In the genomic region with DNA sequence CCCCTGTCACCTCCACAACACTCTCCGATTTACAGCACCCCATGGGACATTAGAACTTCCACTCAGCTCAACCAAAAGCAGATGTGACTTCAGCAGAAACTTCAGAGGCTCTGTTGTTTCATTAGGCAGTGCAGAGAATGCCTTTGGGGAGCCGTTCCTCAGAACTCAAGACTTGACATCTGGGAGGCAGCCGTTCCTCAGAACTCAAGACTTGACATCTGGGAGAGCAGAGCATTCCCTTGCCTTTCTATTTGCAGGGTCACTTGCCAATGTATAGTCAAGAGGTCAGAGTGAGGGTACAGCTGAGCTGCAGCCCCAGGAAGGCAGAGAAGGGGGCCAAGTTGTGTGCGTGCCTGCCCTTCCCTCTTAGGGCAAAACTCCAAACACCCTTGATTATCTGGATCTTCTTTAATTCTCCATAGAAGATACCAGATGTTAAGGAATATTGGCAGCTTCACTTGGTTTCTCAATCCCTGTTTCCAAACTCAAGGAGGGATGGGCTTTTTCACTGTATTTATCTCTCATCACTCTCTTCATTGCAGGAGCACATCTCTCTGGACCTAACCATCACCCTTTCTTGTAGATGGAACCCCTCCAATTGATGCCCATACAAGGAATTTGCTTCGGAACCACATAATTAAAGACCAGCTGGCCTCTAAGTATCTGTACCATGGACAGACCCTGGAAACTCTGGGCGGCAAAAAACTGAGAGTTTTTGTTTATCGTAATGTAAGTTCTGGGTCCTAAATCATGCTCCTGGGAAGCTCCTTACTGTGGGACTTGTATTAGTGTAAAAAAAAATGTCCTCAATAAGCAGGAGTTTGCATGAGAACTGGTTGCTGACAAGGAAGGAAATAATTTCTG, we compare ENCODE assay signal across 12 cellular contexts. TPM values are rescaled to one million over a fixed set of nuclear protein-coding genes. Genes with fewer than 3 reads are reported as not detected.
DNase-seq lines count a peak whose midpoint lies in the region; ATAC-seq, FAIRE-seq and TF ChIP-seq lines count a peak whose summit lies in the region.
"Had no signal": no experiment of that assay in that cellular context is flagged by ENCODE, and none has a peak within 500 bp of the region (broad histone marks: within the 10 kb centered on the region; RNA-seq: fewer than 3 reads in every experiment).

No MANE protein-coding gene starts in this region.

- H3K36me3 ChIP-seq in GM23248 (ENCODE audit: low read depth) (peaks cover 73% of the 10 kb centered on the region), brain microvascular endothelial cell (replicated peaks) (peaks cover 66% of the 10 kb centered on the region), keratinocyte (ENCODE audit: control insufficient read depth in 2 of 2, extremely low read depth in 1 of 2, insufficient read depth in 2 of 2, low read length in 2 of 2) (peaks cover 27 to 41% of the 10 kb centered on the region in 2 experiments), stomach smooth muscle (ENCODE audit: control insufficient read depth in 2 of 2, insufficient read depth in 2 of 2, low read length in 2 of 2) (peaks cover 18 to 22% of the 10 kb centered on the region in 2 donors)
- H3K36me3 ChIP-seq: neural progenitor cell had no signal

- H3K4me1 ChIP-seq in GM23248 (ENCODE audit: insufficient read depth) (peaks cover 69% of the 10 kb centered on the region), keratinocyte (ENCODE audit: control insufficient read depth, extremely low read depth, insufficient read depth, low read length) (peaks cover 18% of the 10 kb centered on the region), stomach smooth muscle (ENCODE audit: control insufficient read depth, insufficient read depth, low read length) (peaks cover 52% of the 10 kb centered on the region)

- H4K20me1 ChIP-seq in GM23248 (ENCODE audit: insufficient read depth) (no peaks in the 10 kb centered on the region), keratinocyte (ENCODE audit: control insufficient read depth, extremely low read depth, insufficient read depth, low read length) (no peaks in the 10 kb centered on the region)

- H3K27me3 ChIP-seq in GM23248 (replicated peaks; ENCODE audit: insufficient read depth): no peaks in the 10 kb centered on the region
- no peaks in the 10 kb centered on the region for H3K27me3 ChIP-seq in brain microvascular endothelial cell (replicated peaks)
- no peaks in the 10 kb centered on the region for H3K27me3 ChIP-seq in keratinocyte (ENCODE audit: control insufficient read depth, extremely low read depth, insufficient read depth, low read length)
- no peaks in the 10 kb centered on the region for H3K27me3 ChIP-seq in stomach smooth muscle (ENCODE audit: control insufficient read depth in 1 of 2, insufficient read depth in 2 of 2, low read length in 2 of 2)
- H3K27me3 ChIP-seq: neural progenitor cell had no signal

- no peak for TF ChIP-seq CTCF in brain microvascular endothelial cell (IDR thresholded peaks at IDR 0.05; ENCODE audit: low read depth, low read length, missing control alignments)
- no peak for TF ChIP-seq CTCF in keratinocyte (optimal IDR thresholded peaks at IDR 0.05 in 1 of 3, IDR thresholded peaks at IDR 0.05 in 1 of 3, conservative IDR thresholded peaks at IDR 0.05 in 1 of 3; ENCODE audit: extremely low read depth in 1 of 3, insufficient read depth in 2 of 3, low read length in 3 of 3)
- TF ChIP-seq CTCF in GM10248 (IDR thresholded peaks at IDR 0.05; ENCODE audit: control extremely low read depth, extremely low read depth, low read depth, missing control alignments): no peak

- ATAC-seq in left lobe of liver (no peak), esophagus mucosa (no peak), HG03159 (IDR thresholded peaks at IDR 0.05; ENCODE audit: unreplicated experiment) (no peak)
- ATAC-seq: activated T-cell treated with anti-CD3 and anti-CD28 coated beads, Interleukin-2, amount 50 U/mL, for 4 hours had no signal

- H3K79me2 ChIP-seq in GM23248 (ENCODE audit: insufficient read depth): no peaks in the 10 kb centered on the region
- H3K79me2 ChIP-seq in keratinocyte (ENCODE audit: control insufficient read depth, insufficient read depth, low read length): no peaks in the 10 kb centered on the region

- 25 to 35% methylated on average over 7 of the region's 7 CpGs for WGBS in GM23248 (ENCODE audit: low coverage in 1 of 2, low lambda C conversion rate in 2 of 2, missing lambda C conversion rate in 2 of 2), 2 experiments

- H3F3A ChIP-seq in GM23248 (ENCODE audit: insufficient read depth): peaks cover 94% of the 10 kb centered on the region

- dilution Hi-C loops in keratinocyte (cut with MboI; ENCODE audit: extremely low pct_ligation_motif_present, low sequenced_read_pairs): no loop called here

- in situ Hi-C loops in GM23248 (cut with MboI) (no loop called here), brain microvascular endothelial cell (cut with HindIII; ENCODE audit: low pct_ligation_motif_present, low sequenced_read_pairs) (no loop called here)

- CTCF ChIA-PET in GM10248 (lab: Yijun Ruan, JAX): interaction anchor here (0.8 to 1.6 kb wide), 3 partner anchors 9 to 21 kb away, joined by 3 to 6 read pairs (median 3); no protein-coding TSS in a partner anchor

- H3K4me3 ChIP-seq in GM23248 (peak overlapping the region; percentile 13; the same call in 1 of the 2 replicates), brain microvascular endothelial cell (ENCODE audit: low read depth, low read length) (no peak overlapping the region), keratinocyte (ENCODE audit: control insufficient read depth in 2 of 3, extremely low read depth in 1 of 3, insufficient read depth in 2 of 3, low read depth in 1 of 3, low read length in 3 of 3) (no peak overlapping the region), stomach smooth muscle (ENCODE audit: low read length in 2 of 2) (no peak overlapping the region)
- H3K4me3 ChIP-seq: neural progenitor cell had no signal

- H3K9ac ChIP-seq in GM23248: peak overlapping the region; percentile 60
- H3K9ac ChIP-seq in keratinocyte (ENCODE audit: control insufficient read depth, extremely low read depth, insufficient read depth, low read length): no peak overlapping the region
- H3K9ac ChIP-seq in stomach smooth muscle (ENCODE audit: low read length in 2 of 2): no peak overlapping the region
- H3K9ac ChIP-seq: neural progenitor cell had no signal

- H3K9me1 ChIP-seq in keratinocyte (ENCODE audit: control insufficient read depth, extremely low read depth, insufficient read depth, low read length): peaks cover 3% of the 10 kb centered on the region

- peak; percentile 61 for DNase-seq in GM23248
- no peak for DNase-seq in brain microvascular endothelial cell
- no peak for DNase-seq in keratinocyte (ENCODE audit: low read depth, low spot score)
- no peak for DNase-seq in GM10248 (ENCODE audit: extremely low spot score)
- no peak for DNase-seq in left lobe of liver (ENCODE audit: low spot score)
- DNase-seq: activated T-cell treated with anti-CD3 and anti-CD28 coated beads, Interleukin-2, amount 50 U/mL, for 4 hours; erythroblast; NCI-H1436 had no signal

- POLR2A ChIA-PET in GM10248 (lab: Yijun Ruan, JAX): no interaction called here

- no peak overlapping the region for H2AFZ ChIP-seq in GM23248
- H2AFZ ChIP-seq in keratinocyte (ENCODE audit: control insufficient read depth, low read length): no peak overlapping the region
- H2AFZ ChIP-seq: neural progenitor cell had no signal

- H3K9me2 ChIP-seq in GM23248 (ENCODE audit: insufficient read depth): no peaks in the 10 kb centered on the region

- H3K4me2 ChIP-seq in GM23248 (ENCODE audit: unreplicated experiment) (peak overlapping the region; percentile 34), keratinocyte (ENCODE audit: control insufficient read depth, extremely low read depth, insufficient read depth, low read depth, low read length) (no peak overlapping the region)
- H3K4me2 ChIP-seq: neural progenitor cell had no signal

- FAIRE-seq in keratinocyte (lab: Jason Lieb, UNC): no peak

- H3K27ac ChIP-seq in GM23248: peak overlapping the region; percentile 92
- H3K27ac ChIP-seq in brain microvascular endothelial cell: peak overlapping the region; percentile 95
- peak overlapping the region; percentile 74 for H3K27ac ChIP-seq in keratinocyte (ENCODE audit: control insufficient read depth, insufficient read depth, low read length)
- H3K27ac ChIP-seq in stomach smooth muscle (ENCODE audit: low read length): peak overlapping the region; percentile 11
- H3K27ac ChIP-seq: neural progenitor cell had no signal

- H3K9me3 ChIP-seq in GM23248 (ENCODE audit: low read depth): no peaks in the 10 kb centered on the region
- H3K9me3 ChIP-seq in keratinocyte (ENCODE audit: control insufficient read depth, low read depth, low read length): no peaks in the 10 kb centered on the region
- H3K9me3 ChIP-seq in stomach smooth muscle (ENCODE audit: control insufficient read depth in 2 of 2, low read length in 2 of 2): no peaks in the 10 kb centered on the region

RNA-seq across cellular contexts. Expression of a gene that starts 25.6 kb away (rescaled TPM):
- 7,109 and 7,351 TPM in 2 replicates for total RNA-seq in GM23248 (2014; rRNA removed; shearing (Covaris generic))
- 7,159 and 7,358 TPM in 2 replicates for polyA plus RNA-seq in GM23248 (2016; fragmentation: Nextera tagmentation; extraction: Ambion mirVana)
- polyA plus RNA-seq in keratinocyte: 270 to 490 TPM (median 379 TPM) in 3 replicates
- 92.0 TPM for polyA plus RNA-seq in keratinocyte (2011; ENCODE audit: low read depth)
- 190 and 225 TPM in 2 replicates for polyA plus RNA-seq in keratinocyte (2011; cell fraction: cytosol; rRNA removed)
- polyA plus RNA-seq in keratinocyte (2011; cell fraction: nucleus; rRNA removed): 856 and 930 TPM in 2 replicates
- 178 and 370 TPM in 2 replicates for polyA plus RNA-seq in keratinocyte (2012; ENCODE audit: low replicate concordance)
- polyA minus RNA-seq in keratinocyte: 282 to 529 TPM (median 401 TPM) in 3 replicates
- 410 TPM for polyA minus RNA-seq in keratinocyte (2011; cell fraction: cytosol; rRNA and poly(A)+ RNA removed)
- polyA minus RNA-seq in keratinocyte (2011; cell fraction: nucleus; rRNA and poly(A)+ RNA removed): 536 and 762 TPM in 2 replicates
- total RNA-seq in left lobe of liver: 49.3 TPM
- 13.4 TPM for total RNA-seq in esophagus mucosa

Comparison
In these comparisons a context has a peak if more than half of its experiments do, and no peak if none do; other contexts are left out.
1. H3K27ac ChIP-seq: peak in every context shown above with its lines; median percentile 95 in brain microvascular endothelial cell; 92 in GM23248; 74 in keratinocyte; 11 in stomach smooth muscle.
2. RNA of a gene that starts 25.6 kb away (total RNA-seq): 7,109 to 7,351 TPM in GM23248; 49.3 TPM in left lobe of liver (single experiment) and 13.4 TPM in esophagus mucosa (single experiment); every median in the first group is over 100 times any median in the second.